1 cellular context compared by ENCODE assay signal in genomic region chr5:141849371-141850182, GRCh38.
TF ChIP-seq lines count a peak whose summit lies in the region.

No MANE protein-coding gene starts in this region.

TF ChIP-seq in WTC11, 78 proteins besides CTCF, POLR2A, EP300 and RAD21 (continued from another document):
- TF ChIP-seq PRDM15 (CRISPR knock-in tag; IDR thresholded peaks at IDR 0.05): no peak; the same call in 1 of the 2 replicates
- TF ChIP-seq ZNF423 (CRISPR knock-in tag; IDR thresholded peaks at IDR 0.05): no peak
- TF ChIP-seq HMGXB4 (CRISPR knock-in tag; IDR thresholded peaks at IDR 0.05): peak; percentile 63; the same call in 1 of the 2 replicates
- TF ChIP-seq ESRRA (CRISPR knock-in tag; IDR thresholded peaks at IDR 0.05; ENCODE audit: borderline replicate concordance): no peak
- TF ChIP-seq TCF7 (CRISPR knock-in tag; IDR thresholded peaks at IDR 0.05; ENCODE audit: low read depth): no peak
- no peak for TF ChIP-seq ZNF138 (CRISPR knock-in tag; conservative IDR thresholded peaks at IDR 0.05)
- TF ChIP-seq, protein P1, sequence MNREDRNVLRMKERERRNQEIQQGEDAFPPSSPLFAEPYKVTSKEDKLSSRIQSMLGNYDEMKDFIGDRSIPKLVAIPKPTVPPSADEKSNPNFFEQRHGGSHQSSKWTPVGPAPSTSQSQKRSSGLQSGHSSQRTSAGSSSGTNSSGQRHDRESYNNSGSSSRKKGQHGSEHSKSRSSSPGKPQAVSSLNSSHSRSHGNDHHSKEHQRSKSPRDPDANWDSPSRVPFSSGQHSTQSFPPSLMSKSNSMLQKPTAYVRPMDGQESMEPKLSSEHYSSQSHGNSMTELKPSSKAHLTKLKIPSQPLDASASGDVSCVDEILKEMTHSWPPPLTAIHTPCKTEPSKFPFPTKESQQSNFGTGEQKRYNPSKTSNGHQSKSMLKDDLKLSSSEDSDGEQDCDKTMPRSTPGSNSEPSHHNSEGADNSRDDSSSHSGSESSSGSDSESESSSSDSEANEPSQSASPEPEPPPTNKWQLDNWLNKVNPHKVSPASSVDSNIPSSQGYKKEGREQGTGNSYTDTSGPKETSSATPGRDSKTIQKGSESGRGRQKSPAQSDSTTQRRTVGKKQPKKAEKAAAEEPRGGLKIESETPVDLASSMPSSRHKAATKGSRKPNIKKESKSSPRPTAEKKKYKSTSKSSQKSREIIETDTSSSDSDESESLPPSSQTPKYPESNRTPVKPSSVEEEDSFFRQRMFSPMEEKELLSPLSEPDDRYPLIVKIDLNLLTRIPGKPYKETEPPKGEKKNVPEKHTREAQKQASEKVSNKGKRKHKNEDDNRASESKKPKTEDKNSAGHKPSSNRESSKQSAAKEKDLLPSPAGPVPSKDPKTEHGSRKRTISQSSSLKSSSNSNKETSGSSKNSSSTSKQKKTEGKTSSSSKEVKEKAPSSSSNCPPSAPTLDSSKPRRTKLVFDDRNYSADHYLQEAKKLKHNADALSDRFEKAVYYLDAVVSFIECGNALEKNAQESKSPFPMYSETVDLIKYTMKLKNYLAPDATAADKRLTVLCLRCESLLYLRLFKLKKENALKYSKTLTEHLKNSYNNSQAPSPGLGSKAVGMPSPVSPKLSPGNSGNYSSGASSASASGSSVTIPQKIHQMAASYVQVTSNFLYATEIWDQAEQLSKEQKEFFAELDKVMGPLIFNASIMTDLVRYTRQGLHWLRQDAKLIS (CRISPR knock-in tag; IDR thresholded peaks at IDR 0.05; ENCODE audit: borderline replicate concordance): no peak
- no peak for TF ChIP-seq JUN (CRISPR knock-in tag; IDR thresholded peaks at IDR 0.05)
- TF ChIP-seq EMX1 (CRISPR knock-in tag; IDR thresholded peaks at IDR 0.05): no peak
- peak; percentile 17; the same call in 1 of the 2 replicates for TF ChIP-seq ZBTB21 (CRISPR knock-in tag; IDR thresholded peaks at IDR 0.05; ENCODE audit: borderline replicate concordance)
- TF ChIP-seq IRF2 (CRISPR knock-in tag; IDR thresholded peaks at IDR 0.05; ENCODE audit: borderline replicate concordance, low read depth): no peak
- TF ChIP-seq, protein P2, sequence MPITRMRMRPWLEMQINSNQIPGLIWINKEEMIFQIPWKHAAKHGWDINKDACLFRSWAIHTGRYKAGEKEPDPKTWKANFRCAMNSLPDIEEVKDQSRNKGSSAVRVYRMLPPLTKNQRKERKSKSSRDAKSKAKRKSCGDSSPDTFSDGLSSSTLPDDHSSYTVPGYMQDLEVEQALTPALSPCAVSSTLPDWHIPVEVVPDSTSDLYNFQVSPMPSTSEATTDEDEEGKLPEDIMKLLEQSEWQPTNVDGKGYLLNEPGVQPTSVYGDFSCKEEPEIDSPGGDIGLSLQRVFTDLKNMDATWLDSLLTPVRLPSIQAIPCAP (CRISPR knock-in tag; IDR thresholded peaks at IDR 0.05): 0 out of 2 replicates have a peak, but pooled peaks have one; percentile 9
- TF ChIP-seq, protein P3, sequence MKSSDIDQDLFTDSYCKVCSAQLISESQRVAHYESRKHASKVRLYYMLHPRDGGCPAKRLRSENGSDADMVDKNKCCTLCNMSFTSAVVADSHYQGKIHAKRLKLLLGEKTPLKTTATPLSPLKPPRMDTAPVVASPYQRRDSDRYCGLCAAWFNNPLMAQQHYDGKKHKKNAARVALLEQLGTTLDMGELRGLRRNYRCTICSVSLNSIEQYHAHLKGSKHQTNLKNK (CRISPR knock-in tag; IDR thresholded peaks at IDR 0.05): no peak
- TF ChIP-seq, protein P4, sequence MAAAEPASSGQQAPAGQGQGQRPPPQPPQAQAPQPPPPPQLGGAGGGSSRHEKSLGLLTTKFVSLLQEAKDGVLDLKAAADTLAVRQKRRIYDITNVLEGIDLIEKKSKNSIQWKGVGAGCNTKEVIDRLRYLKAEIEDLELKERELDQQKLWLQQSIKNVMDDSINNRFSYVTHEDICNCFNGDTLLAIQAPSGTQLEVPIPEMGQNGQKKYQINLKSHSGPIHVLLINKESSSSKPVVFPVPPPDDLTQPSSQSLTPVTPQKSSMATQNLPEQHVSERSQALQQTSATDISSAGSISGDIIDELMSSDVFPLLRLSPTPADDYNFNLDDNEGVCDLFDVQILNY (CRISPR knock-in tag; IDR thresholded peaks at IDR 0.05): 0 out of 2 replicates have a peak, but pooled peaks have one; percentile 52
- TF ChIP-seq, protein P5, sequence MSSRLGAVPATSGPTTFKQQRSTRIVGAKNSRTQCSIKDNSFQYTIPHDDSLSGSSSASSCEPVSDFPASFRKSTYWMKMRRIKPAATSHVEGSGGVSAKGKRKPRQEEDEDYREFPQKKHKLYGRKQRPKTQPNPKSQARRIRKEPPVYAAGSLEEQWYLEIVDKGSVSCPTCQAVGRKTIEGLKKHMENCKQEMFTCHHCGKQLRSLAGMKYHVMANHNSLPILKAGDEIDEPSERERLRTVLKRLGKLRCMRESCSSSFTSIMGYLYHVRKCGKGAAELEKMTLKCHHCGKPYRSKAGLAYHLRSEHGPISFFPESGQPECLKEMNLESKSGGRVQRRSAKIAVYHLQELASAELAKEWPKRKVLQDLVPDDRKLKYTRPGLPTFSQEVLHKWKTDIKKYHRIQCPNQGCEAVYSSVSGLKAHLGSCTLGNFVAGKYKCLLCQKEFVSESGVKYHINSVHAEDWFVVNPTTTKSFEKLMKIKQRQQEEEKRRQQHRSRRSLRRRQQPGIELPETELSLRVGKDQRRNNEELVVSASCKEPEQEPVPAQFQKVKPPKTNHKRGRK (CRISPR knock-in tag; IDR thresholded peaks at IDR 0.05; ENCODE audit: borderline replicate concordance): no peak
- no peak for TF ChIP-seq MXD4 (CRISPR knock-in tag; IDR thresholded peaks at IDR 0.05; ENCODE audit: borderline replicate concordance)
- TF ChIP-seq SOX15 (CRISPR knock-in tag; IDR thresholded peaks at IDR 0.05): no peak
- TF ChIP-seq JAZF1 (CRISPR knock-in tag; IDR thresholded peaks at IDR 0.05): no peak
- no peak for TF ChIP-seq NR2C2 (CRISPR knock-in tag; IDR thresholded peaks at IDR 0.05)
- TF ChIP-seq, protein P6, sequence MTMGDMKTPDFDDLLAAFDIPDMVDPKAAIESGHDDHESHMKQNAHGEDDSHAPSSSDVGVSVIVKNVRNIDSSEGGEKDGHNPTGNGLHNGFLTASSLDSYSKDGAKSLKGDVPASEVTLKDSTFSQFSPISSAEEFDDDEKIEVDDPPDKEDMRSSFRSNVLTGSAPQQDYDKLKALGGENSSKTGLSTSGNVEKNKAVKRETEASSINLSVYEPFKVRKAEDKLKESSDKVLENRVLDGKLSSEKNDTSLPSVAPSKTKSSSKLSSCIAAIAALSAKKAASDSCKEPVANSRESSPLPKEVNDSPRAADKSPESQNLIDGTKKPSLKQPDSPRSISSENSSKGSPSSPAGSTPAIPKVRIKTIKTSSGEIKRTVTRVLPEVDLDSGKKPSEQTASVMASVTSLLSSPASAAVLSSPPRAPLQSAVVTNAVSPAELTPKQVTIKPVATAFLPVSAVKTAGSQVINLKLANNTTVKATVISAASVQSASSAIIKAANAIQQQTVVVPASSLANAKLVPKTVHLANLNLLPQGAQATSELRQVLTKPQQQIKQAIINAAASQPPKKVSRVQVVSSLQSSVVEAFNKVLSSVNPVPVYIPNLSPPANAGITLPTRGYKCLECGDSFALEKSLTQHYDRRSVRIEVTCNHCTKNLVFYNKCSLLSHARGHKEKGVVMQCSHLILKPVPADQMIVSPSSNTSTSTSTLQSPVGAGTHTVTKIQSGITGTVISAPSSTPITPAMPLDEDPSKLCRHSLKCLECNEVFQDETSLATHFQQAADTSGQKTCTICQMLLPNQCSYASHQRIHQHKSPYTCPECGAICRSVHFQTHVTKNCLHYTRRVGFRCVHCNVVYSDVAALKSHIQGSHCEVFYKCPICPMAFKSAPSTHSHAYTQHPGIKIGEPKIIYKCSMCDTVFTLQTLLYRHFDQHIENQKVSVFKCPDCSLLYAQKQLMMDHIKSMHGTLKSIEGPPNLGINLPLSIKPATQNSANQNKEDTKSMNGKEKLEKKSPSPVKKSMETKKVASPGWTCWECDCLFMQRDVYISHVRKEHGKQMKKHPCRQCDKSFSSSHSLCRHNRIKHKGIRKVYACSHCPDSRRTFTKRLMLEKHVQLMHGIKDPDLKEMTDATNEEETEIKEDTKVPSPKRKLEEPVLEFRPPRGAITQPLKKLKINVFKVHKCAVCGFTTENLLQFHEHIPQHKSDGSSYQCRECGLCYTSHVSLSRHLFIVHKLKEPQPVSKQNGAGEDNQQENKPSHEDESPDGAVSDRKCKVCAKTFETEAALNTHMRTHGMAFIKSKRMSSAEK (CRISPR knock-in tag; IDR thresholded peaks at IDR 0.05; ENCODE audit: borderline replicate concordance): no peak
- TF ChIP-seq PRRX2 (CRISPR knock-in tag; IDR thresholded peaks at IDR 0.05): 0 out of 2 replicates have a peak, but pooled peaks have one; percentile 33
- no peak for TF ChIP-seq ZNF396 (CRISPR knock-in tag; IDR thresholded peaks at IDR 0.05; ENCODE audit: borderline replicate concordance)
- no peak for TF ChIP-seq RORB (CRISPR knock-in tag; IDR thresholded peaks at IDR 0.05)
- TF ChIP-seq NR3C1 (CRISPR knock-in tag; conservative IDR thresholded peaks at IDR 0.05; ENCODE audit: low read depth): no peak
- TF ChIP-seq E2F1 (CRISPR knock-in tag; IDR thresholded peaks at IDR 0.05): no peak
- no peak; the same call in 1 of the 2 replicates for TF ChIP-seq NFYB (CRISPR knock-in tag; conservative IDR thresholded peaks at IDR 0.05; ENCODE audit: low read depth)
